In the genomic region with DNA sequence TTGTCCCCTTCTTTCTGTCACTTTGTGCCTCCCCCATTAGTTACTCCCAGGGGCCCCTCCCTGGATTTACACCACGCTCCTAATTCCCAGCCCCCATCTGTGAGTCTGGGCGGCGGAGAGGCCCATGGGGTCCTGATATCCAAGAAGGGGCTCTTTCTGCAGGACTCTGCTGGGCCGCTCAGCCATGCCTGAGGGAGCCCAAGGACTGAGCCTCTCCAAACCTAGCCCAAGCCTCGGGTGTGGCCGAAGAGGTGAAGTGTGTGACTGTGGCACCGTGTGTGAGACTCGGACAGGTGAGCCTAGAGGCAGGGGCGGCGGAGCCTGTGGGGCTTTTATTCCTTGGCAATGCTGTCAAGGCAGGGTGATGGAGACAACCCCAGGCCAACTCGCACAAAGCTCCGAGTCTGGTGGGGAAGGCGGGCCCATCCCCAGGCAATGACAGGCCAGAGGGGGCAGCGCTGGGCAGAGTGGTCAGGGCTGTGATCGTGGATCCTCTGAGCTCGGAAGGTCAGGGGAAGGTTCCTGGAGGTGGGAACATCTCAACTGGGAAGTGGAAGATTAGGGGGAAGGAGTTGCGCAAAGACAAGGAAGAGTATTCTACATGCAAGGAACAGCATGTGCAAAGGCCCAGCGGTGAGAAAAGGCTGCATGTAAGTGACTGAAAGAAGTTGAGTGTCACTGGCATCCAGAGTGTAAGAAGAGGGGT, we compare ENCODE assay signal across 1 cellular context.
TF ChIP-seq lines count a peak whose summit lies in the region.

No MANE protein-coding gene starts in this region.

TF ChIP-seq in K562, 482 proteins besides CTCF, POLR2A, EP300 and RAD21 (continued from another document and continues in another):
- TF ChIP-seq CBX2 (IDR thresholded peaks at IDR 0.05; ENCODE audit: insufficient read depth, low read length, poor library complexity, severe bottlenecking) (no peak), ZNF224 (CRISPR knock-in tag; IDR thresholded peaks at IDR 0.05) (no peak), ELF2 (CRISPR knock-in tag; IDR thresholded peaks at IDR 0.05) (no peak), YY1 (IDR thresholded peaks at IDR 0.05; ENCODE audit: borderline replicate concordance in 1 of 3, control insufficient read depth in 1 of 3, extremely low read depth in 1 of 3, insufficient read depth in 3 of 3, insufficient read length in 1 of 3, insufficient replicate concordance in 2 of 3, low read depth in 1 of 3, low read length in 2 of 3) (no peak), HMG20B (CRISPR knock-in tag; IDR thresholded peaks at IDR 0.05) (no peak), NFATC3 (IDR thresholded peaks at IDR 0.05) (no peak), ZKSCAN1 (IDR thresholded peaks at IDR 0.05; ENCODE audit: low read depth, low read length) (no peak), SRSF9 (IDR thresholded peaks at IDR 0.05; ENCODE audit: borderline replicate concordance, low read depth, low read length) (no peak), ATF1 (CRISPR knock-in tag; IDR thresholded peaks at IDR 0.05) (no peak), ATF1 (tag; IDR thresholded peaks at IDR 0.05) (no peak), TAF7 (tag; IDR thresholded peaks at IDR 0.05) (no peak), MCM7 (IDR thresholded peaks at IDR 0.05) (no peak), DNMT1 (IDR thresholded peaks at IDR 0.05) (no peak), XRCC4 (IDR thresholded peaks at IDR 0.05; ENCODE audit: extremely low read depth, insufficient read depth, insufficient read length) (no peak), MEIS2 (IDR thresholded peaks at IDR 0.05; ENCODE audit: partially characterized antibody) (no peak), DDX20 (tag; IDR thresholded peaks at IDR 0.05; ENCODE audit: low read depth) (no peak), STAT5B (CRISPR knock-in tag; IDR thresholded peaks at IDR 0.05) (no peak), RBM25 (IDR thresholded peaks at IDR 0.05; ENCODE audit: low read depth, low read length, severe bottlenecking) (peak; percentile 49), SP2 (IDR thresholded peaks at IDR 0.05; ENCODE audit: extremely low read depth, low read depth, low read length, poor library complexity, severe bottlenecking) (no peak), POLR2G (IDR thresholded peaks at IDR 0.05; ENCODE audit: low read depth, low read length) (peak; percentile 58), CHD1 (IDR thresholded peaks at IDR 0.05; ENCODE audit: low read length) (no peak), DMBX1 (CRISPR knock-in tag; IDR thresholded peaks at IDR 0.05; ENCODE audit: borderline replicate concordance) (no peak), ZNF175 (CRISPR knock-in tag; IDR thresholded peaks at IDR 0.05; ENCODE audit: low read depth) (no peak), KDM1A (IDR thresholded peaks at IDR 0.05) (peak; percentile 40 to 64; a peak in 3 of 4 replicates), TAF9B (IDR thresholded peaks at IDR 0.05; ENCODE audit: partially characterized antibody) (no peak), POLR3G (IDR thresholded peaks at IDR 0.05; ENCODE audit: extremely low read depth, insufficient read length, insufficient replicate concordance) (no peak), ZNF830 (CRISPR knock-in tag; IDR thresholded peaks at IDR 0.05) (no peak), NRF1 (conservative IDR thresholded peaks at IDR 0.05 in 1 of 2, IDR thresholded peaks at IDR 0.05 in 1 of 2) (no peak), MCM5 (IDR thresholded peaks at IDR 0.05; ENCODE audit: low read depth) (no peak), RBBP5 (IDR thresholded peaks at IDR 0.05; ENCODE audit: borderline replicate concordance, insufficient read depth, low read length, poor library complexity, severe bottlenecking) (no peak), ZNF644 (tag; IDR thresholded peaks at IDR 0.05; ENCODE audit: low read depth) (no peak), NR4A1 (CRISPR knock-in tag; IDR thresholded peaks at IDR 0.05) (no peak), NR4A1 (tag; IDR thresholded peaks at IDR 0.05) (no peak), HSF4 (CRISPR knock-in tag; IDR thresholded peaks at IDR 0.05; ENCODE audit: borderline replicate concordance) (no peak), SMAD1 (IDR thresholded peaks at IDR 0.05; ENCODE audit: low read depth, low read length, partially characterized antibody) (no peak), PYGO2 (tag; IDR thresholded peaks at IDR 0.05) (no peak), ZNF589 (CRISPR knock-in tag; IDR thresholded peaks at IDR 0.05; ENCODE audit: low read depth) (no peak), PCBP1 (IDR thresholded peaks at IDR 0.05; ENCODE audit: low read depth, low read length, poor library complexity, severe bottlenecking) (no peak)
- TF ChIP-seq, protein P1, sequence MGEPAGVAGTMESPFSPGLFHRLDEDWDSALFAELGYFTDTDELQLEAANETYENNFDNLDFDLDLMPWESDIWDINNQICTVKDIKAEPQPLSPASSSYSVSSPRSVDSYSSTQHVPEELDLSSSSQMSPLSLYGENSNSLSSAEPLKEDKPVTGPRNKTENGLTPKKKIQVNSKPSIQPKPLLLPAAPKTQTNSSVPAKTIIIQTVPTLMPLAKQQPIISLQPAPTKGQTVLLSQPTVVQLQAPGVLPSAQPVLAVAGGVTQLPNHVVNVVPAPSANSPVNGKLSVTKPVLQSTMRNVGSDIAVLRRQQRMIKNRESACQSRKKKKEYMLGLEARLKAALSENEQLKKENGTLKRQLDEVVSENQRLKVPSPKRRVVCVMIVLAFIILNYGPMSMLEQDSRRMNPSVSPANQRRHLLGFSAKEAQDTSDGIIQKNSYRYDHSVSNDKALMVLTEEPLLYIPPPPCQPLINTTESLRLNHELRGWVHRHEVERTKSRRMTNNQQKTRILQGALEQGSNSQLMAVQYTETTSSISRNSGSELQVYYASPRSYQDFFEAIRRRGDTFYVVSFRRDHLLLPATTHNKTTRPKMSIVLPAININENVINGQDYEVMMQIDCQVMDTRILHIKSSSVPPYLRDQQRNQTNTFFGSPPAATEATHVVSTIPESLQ (CRISPR knock-in tag; IDR thresholded peaks at IDR 0.05) = 0 out of 2 replicates have a peak, but pooled peaks have one; percentile 41
- TF ChIP-seq, protein P2, sequence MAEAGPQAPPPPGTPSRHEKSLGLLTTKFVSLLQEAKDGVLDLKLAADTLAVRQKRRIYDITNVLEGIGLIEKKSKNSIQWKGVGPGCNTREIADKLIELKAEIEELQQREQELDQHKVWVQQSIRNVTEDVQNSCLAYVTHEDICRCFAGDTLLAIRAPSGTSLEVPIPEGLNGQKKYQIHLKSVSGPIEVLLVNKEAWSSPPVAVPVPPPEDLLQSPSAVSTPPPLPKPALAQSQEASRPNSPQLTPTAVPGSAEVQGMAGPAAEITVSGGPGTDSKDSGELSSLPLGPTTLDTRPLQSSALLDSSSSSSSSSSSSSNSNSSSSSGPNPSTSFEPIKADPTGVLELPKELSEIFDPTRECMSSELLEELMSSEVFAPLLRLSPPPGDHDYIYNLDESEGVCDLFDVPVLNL (CRISPR knock-in tag; IDR thresholded peaks at IDR 0.05; ENCODE audit: low read depth) = no peak
- TF ChIP-seq, protein P3, sequence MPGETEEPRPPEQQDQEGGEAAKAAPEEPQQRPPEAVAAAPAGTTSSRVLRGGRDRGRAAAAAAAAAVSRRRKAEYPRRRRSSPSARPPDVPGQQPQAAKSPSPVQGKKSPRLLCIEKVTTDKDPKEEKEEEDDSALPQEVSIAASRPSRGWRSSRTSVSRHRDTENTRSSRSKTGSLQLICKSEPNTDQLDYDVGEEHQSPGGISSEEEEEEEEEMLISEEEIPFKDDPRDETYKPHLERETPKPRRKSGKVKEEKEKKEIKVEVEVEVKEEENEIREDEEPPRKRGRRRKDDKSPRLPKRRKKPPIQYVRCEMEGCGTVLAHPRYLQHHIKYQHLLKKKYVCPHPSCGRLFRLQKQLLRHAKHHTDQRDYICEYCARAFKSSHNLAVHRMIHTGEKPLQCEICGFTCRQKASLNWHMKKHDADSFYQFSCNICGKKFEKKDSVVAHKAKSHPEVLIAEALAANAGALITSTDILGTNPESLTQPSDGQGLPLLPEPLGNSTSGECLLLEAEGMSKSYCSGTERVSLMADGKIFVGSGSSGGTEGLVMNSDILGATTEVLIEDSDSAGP (CRISPR knock-in tag; IDR thresholded peaks at IDR 0.05) = no peak
- TF ChIP-seq, protein P4, sequence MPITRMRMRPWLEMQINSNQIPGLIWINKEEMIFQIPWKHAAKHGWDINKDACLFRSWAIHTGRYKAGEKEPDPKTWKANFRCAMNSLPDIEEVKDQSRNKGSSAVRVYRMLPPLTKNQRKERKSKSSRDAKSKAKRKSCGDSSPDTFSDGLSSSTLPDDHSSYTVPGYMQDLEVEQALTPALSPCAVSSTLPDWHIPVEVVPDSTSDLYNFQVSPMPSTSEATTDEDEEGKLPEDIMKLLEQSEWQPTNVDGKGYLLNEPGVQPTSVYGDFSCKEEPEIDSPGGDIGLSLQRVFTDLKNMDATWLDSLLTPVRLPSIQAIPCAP (CRISPR knock-in tag; IDR thresholded peaks at IDR 0.05; ENCODE audit: borderline replicate concordance) = no peak
- TF ChIP-seq, protein P5, sequence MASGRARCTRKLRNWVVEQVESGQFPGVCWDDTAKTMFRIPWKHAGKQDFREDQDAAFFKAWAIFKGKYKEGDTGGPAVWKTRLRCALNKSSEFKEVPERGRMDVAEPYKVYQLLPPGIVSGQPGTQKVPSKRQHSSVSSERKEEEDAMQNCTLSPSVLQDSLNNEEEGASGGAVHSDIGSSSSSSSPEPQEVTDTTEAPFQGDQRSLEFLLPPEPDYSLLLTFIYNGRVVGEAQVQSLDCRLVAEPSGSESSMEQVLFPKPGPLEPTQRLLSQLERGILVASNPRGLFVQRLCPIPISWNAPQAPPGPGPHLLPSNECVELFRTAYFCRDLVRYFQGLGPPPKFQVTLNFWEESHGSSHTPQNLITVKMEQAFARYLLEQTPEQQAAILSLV (tag; IDR thresholded peaks at IDR 0.05) = no peak
- TF ChIP-seq, protein P6, sequence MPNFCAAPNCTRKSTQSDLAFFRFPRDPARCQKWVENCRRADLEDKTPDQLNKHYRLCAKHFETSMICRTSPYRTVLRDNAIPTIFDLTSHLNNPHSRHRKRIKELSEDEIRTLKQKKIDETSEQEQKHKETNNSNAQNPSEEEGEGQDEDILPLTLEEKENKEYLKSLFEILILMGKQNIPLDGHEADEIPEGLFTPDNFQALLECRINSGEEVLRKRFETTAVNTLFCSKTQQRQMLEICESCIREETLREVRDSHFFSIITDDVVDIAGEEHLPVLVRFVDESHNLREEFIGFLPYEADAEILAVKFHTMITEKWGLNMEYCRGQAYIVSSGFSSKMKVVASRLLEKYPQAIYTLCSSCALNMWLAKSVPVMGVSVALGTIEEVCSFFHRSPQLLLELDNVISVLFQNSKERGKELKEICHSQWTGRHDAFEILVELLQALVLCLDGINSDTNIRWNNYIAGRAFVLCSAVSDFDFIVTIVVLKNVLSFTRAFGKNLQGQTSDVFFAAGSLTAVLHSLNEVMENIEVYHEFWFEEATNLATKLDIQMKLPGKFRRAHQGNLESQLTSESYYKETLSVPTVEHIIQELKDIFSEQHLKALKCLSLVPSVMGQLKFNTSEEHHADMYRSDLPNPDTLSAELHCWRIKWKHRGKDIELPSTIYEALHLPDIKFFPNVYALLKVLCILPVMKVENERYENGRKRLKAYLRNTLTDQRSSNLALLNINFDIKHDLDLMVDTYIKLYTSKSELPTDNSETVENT (CRISPR knock-in tag; IDR thresholded peaks at IDR 0.05) = no peak
- TF ChIP-seq, protein P7, sequence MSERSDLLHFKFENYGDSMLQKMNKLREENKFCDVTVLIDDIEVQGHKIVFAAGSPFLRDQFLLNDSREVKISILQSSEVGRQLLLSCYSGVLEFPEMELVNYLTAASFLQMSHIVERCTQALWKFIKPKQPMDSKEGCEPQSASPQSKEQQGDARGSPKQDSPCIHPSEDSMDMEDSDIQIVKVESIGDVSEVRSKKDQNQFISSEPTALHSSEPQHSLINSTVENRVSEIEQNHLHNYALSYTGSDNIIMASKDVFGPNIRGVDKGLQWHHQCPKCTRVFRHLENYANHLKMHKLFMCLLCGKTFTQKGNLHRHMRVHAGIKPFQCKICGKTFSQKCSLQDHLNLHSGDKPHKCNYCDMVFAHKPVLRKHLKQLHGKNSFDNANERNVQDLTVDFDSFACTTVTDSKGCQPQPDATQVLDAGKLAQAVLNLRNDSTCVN (CRISPR knock-in tag; IDR thresholded peaks at IDR 0.05) = no peak
- TF ChIP-seq, protein P8, sequence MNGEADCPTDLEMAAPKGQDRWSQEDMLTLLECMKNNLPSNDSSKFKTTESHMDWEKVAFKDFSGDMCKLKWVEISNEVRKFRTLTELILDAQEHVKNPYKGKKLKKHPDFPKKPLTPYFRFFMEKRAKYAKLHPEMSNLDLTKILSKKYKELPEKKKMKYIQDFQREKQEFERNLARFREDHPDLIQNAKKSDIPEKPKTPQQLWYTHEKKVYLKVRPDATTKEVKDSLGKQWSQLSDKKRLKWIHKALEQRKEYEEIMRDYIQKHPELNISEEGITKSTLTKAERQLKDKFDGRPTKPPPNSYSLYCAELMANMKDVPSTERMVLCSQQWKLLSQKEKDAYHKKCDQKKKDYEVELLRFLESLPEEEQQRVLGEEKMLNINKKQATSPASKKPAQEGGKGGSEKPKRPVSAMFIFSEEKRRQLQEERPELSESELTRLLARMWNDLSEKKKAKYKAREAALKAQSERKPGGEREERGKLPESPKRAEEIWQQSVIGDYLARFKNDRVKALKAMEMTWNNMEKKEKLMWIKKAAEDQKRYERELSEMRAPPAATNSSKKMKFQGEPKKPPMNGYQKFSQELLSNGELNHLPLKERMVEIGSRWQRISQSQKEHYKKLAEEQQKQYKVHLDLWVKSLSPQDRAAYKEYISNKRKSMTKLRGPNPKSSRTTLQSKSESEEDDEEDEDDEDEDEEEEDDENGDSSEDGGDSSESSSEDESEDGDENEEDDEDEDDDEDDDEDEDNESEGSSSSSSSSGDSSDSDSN (IDR thresholded peaks at IDR 0.05; ENCODE audit: borderline replicate concordance in 1 of 2, low read depth in 2 of 2, low read length in 2 of 2) = 0 out of 4 replicates have a peak, but pooled peaks of 1 of the 2 experiments have one; percentile 17
- TF ChIP-seq, protein P9, sequence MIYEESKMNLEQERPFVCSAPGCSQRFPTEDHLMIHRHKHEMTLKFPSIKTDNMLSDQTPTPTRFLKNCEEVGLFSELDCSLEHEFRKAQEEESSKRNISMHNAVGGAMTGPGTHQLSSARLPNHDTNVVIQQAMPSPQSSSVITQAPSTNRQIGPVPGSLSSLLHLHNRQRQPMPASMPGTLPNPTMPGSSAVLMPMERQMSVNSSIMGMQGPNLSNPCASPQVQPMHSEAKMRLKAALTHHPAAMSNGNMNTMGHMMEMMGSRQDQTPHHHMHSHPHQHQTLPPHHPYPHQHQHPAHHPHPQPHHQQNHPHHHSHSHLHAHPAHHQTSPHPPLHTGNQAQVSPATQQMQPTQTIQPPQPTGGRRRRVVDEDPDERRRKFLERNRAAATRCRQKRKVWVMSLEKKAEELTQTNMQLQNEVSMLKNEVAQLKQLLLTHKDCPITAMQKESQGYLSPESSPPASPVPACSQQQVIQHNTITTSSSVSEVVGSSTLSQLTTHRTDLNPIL (CRISPR knock-in tag; IDR thresholded peaks at IDR 0.05) = no peak
- TF ChIP-seq, protein P10, sequence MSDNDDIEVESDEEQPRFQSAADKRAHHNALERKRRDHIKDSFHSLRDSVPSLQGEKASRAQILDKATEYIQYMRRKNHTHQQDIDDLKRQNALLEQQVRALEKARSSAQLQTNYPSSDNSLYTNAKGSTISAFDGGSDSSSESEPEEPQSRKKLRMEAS (CRISPR knock-in tag; IDR thresholded peaks at IDR 0.05) = no peak
- TF ChIP-seq, protein P11, sequence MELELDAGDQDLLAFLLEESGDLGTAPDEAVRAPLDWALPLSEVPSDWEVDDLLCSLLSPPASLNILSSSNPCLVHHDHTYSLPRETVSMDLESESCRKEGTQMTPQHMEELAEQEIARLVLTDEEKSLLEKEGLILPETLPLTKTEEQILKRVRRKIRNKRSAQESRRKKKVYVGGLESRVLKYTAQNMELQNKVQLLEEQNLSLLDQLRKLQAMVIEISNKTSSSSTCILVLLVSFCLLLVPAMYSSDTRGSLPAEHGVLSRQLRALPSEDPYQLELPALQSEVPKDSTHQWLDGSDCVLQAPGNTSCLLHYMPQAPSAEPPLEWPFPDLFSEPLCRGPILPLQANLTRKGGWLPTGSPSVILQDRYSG (tag; conservative IDR thresholded peaks at IDR 0.05; ENCODE audit: low read depth) = no peak
